ENCODE assay signal across 9 cellular contexts in genomic region chr17:47732399-47733046, GRCh38. TPM values are rescaled to one million over a fixed set of nuclear protein-coding genes. Genes with fewer than 3 reads are reported as not detected.
A peak's percentile ranks its signal among the peaks of the same experiment; 100 is the strongest.
DNase-seq lines count a peak whose midpoint lies in the region; ATAC-seq, FAIRE-seq and TF ChIP-seq lines count a peak whose summit lies in the region.
"Had no signal": no experiment of that assay in that cellular context is flagged by ENCODE, and none has a peak within 500 bp of the region (broad histone marks: within the 10 kb centered on the region; RNA-seq: fewer than 3 reads in every experiment).

No MANE protein-coding gene starts in this region.

- RAD21 ChIA-PET in GM12878 (lab: Charles Lee; ENCODE audit: unreplicated experiment), result interaction anchor here (0.6 to 10.4 kb wide), 10 partner anchors 9 to 503 kb away, joined by 3 to 136 read pairs (median 4); partner anchors contain the start of gene TBKBP1

- H3K27me3 Mint-ChIP-seq in CD14-positive monocyte (ENCODE audit: low read depth in 3 of 3), result peaks cover 55 to 70% (median 56%) of the 10 kb centered on the region in 3 donors
- peaks cover 93% of the 10 kb centered on the region for H3K27me3 Mint-ChIP-seq in nephron progenitor cell (ENCODE audit: low read depth, poor library complexity)

- no peak for TF ChIP-seq EP300 in GM12878 (IDR thresholded peaks at IDR 0.05; ENCODE audit: borderline replicate concordance in 1 of 2, control insufficient read depth in 1 of 2, low read depth in 2 of 2, low read length in 2 of 2)

- H2AFZ ChIP-seq in GM12878 (ENCODE audit: control insufficient read depth, low read depth, low read length), result peak overlapping the region; percentile 8; the same call in 1 of the 2 replicates

- peaks cover 2 to 7% of the 10 kb centered on the region in 2 donors for H3K36me3 Mint-ChIP-seq in CD14-positive monocyte
- no peaks in the 10 kb centered on the region for H3K36me3 Mint-ChIP-seq in nephron progenitor cell (ENCODE audit: low read depth)

- H3K4me1 Mint-ChIP-seq in CD14-positive monocyte, result peaks cover 12% of the 10 kb centered on the region
- peaks cover 26% of the 10 kb centered on the region for H3K4me1 Mint-ChIP-seq in nephron progenitor cell

- H3K4me1 ChIP-seq in HUES64 (ENCODE audit: insufficient read depth, low read length) (no peaks in the 10 kb centered on the region), GM12878 (ENCODE audit: control insufficient read depth, insufficient read depth, low read length) (peaks cover 27% of the 10 kb centered on the region)

- no peaks in the 10 kb centered on the region for H4K20me1 ChIP-seq in GM12878 (ENCODE audit: control insufficient read depth, insufficient read depth)

- POLR2A ChIA-PET in GM12878 (lab: Charles Lee), result interaction anchor here (0.6 to 3.3 kb wide), 6 partner anchors 9 to 379 kb away, joined by 3 to 23 read pairs (median 4); no protein-coding TSS in a partner anchor

- H3K36me3 ChIP-seq in HUES64 (ENCODE audit: insufficient read depth, low read length), result no peaks in the 10 kb centered on the region
- no peaks in the 10 kb centered on the region for H3K36me3 ChIP-seq in GM12878 (ENCODE audit: control insufficient read depth in 2 of 2, insufficient read depth in 2 of 2, low read length in 1 of 2)

- H3K27ac Mint-ChIP-seq in CD14-positive monocyte, result peak overlapping the region in 1 of 7 donors; percentile 31
- H3K27ac Mint-ChIP-seq in nephron progenitor cell, result no peak overlapping the region

- FAIRE-seq in GM12878 (lab: Jason Lieb, UNC), result no peak
- FAIRE-seq: bronchial epithelial cell had no signal

- no peak for TF ChIP-seq RAD21 in GM12878 (IDR thresholded peaks at IDR 0.05; ENCODE audit: insufficient read depth, low read depth, low read length)

- H3K9ac ChIP-seq in HUES64 (ENCODE audit: low read depth, low read length) (no peak overlapping the region), GM12878 (ENCODE audit: control insufficient read depth, insufficient read depth, low read length) (no peak overlapping the region)

- no peak for DNase-seq in CD14-positive monocyte (ENCODE audit: low spot score)
- DNase-seq in GM12878 (ENCODE audit: low read depth, low spot score), result no peak
- no peak for DNase-seq in nephron progenitor cell
- no peak for DNase-seq in COLO829 (ENCODE audit: low spot score)
- no peak for DNase-seq in NCI-H2171 (lab: John Stamatoyannopoulos, UW)

- BruUV-seq in GM12878 (replicated peaks; lab: Mats Ljungman, UMichigan), result no TSS peak

- no peak for TF ChIP-seq POLR2A in GM12878 (IDR thresholded peaks at IDR 0.05; ENCODE audit: low read depth, low read length)

- SMC1A ChIA-PET in GM12878 (lab: Charles Lee; ENCODE audit: uncharacterized antibody, unreplicated experiment), result interaction anchor here (0.8 to 7.0 kb wide), 10 partner anchors 9 to 69 kb away, joined by 3 to 56 read pairs (median 12); no protein-coding TSS in a partner anchor

- CTCF ChIA-PET in GM12878 (lab: Yijun Ruan, JAX), result interaction anchor here (0.6 to 17.1 kb wide), 14 partner anchors 9 to 447 kb away, joined by 3 to 242 read pairs (median 4); no protein-coding TSS in a partner anchor

- peak overlapping the region; percentile 45 to 86 for H3K4me3 Mint-ChIP-seq in CD14-positive monocyte
- H3K4me3 Mint-ChIP-seq in nephron progenitor cell, result peak overlapping the region; percentile 69

- intact Hi-C loops in CD14-positive monocyte (cut with micrococcal nuclease), result no loop called here
- intact Hi-C loops in GM12878 (cut with micrococcal nuclease; ENCODE audit: unreplicated experiment), result loop anchor here (2.0 to 10.0 kb wide), 2 partner anchors 18 to 78 kb away; no protein-coding TSS in a partner anchor

- H3K4me2 ChIP-seq in GM12878 (ENCODE audit: control insufficient read depth, insufficient read depth), result peak overlapping the region; percentile 60

- H3K9me3 Mint-ChIP-seq in CD14-positive monocyte, result peaks cover 0 to 14% (median 5%) of the 10 kb centered on the region in 7 donors
- H3K9me3 Mint-ChIP-seq in nephron progenitor cell, result no peaks in the 10 kb centered on the region

- ATAC-seq in GM12878, result no peak
- no peak for ATAC-seq in HG02981 (IDR thresholded peaks at IDR 0.05; ENCODE audit: unreplicated experiment)
- ATAC-seq in HG03045 (IDR thresholded peaks at IDR 0.05; ENCODE audit: unreplicated experiment), result no peak

- H3K4me3 ChIP-seq in HUES64 (ENCODE audit: low read length) (peak overlapping the region; percentile 49), GM12878 (0 out of 2 replicates have a peak overlapping the region, but pooled peaks have one; percentile 64)

- in situ Hi-C loops in GM12878 (cut with MboI), result no loop called here

- H3K27me3 ChIP-seq in HUES64 (ENCODE audit: insufficient read depth, low read length), result peaks cover 78% of the 10 kb centered on the region
- H3K27me3 ChIP-seq in GM12878 (replicated peaks in 1 of 2; ENCODE audit: control insufficient read depth in 2 of 2, insufficient read depth in 2 of 2, low read length in 1 of 2), result 0 out of 4 replicates have a peak, but pooled peaks cover 0 to 1% of the 10 kb centered on the region in 2 experiments

- H3K9me3 ChIP-seq in HUES64 (ENCODE audit: insufficient read depth, low read depth, low read length), result no peaks in the 10 kb centered on the region
- no peaks in the 10 kb centered on the region for H3K9me3 ChIP-seq in GM12878 (replicated peaks; ENCODE audit: control insufficient read depth, insufficient read depth, low read length)

- WGBS in HUES64, result 45% methylated on average over 12 of the region's 12 CpGs
- 40% methylated on average over 12 of the region's 12 CpGs for WGBS in GM12878 (ENCODE audit: insufficient coverage, insufficient replicate concordance, low lambda C conversion rate, missing lambda C conversion rate)

- H3K79me2 ChIP-seq in GM12878 (ENCODE audit: control insufficient read depth, insufficient read depth, low read length), result peaks cover 43% of the 10 kb centered on the region

- no peak overlapping the region for H3K27ac ChIP-seq in HUES64 (ENCODE audit: low read depth, low read length)
- no peak overlapping the region for H3K27ac ChIP-seq in GM12878 (ENCODE audit: control insufficient read depth, insufficient read depth)

- TF ChIP-seq CTCF in CD14-positive monocyte (IDR thresholded peaks at IDR 0.05) (no peak), GM12878 (IDR thresholded peaks at IDR 0.05 in 2 of 3, conservative IDR thresholded peaks at IDR 0.05 in 1 of 3; ENCODE audit: control insufficient read depth in 2 of 3, extremely low read depth in 1 of 3, insufficient read depth in 1 of 3, low read depth in 3 of 3, low read length in 3 of 3) (no peak), nephron progenitor cell (IDR thresholded peaks at IDR 0.05) (no peak)

TF ChIP-seq in GM12878, 131 proteins besides CTCF, POLR2A, EP300 and RAD21 (continues in another document):
- TF ChIP-seq SMARCA5 (IDR thresholded peaks at IDR 0.05), result peak; percentile 25; the same call in 1 of the 2 replicates

RNA-seq across cellular contexts. Expression of gene TBX21, which starts 0.5 kb away (rescaled TPM):
- polyA plus RNA-seq in CD14-positive monocyte (under 1 TPM; 0.13 to 0.16 TPM), GM12878 (2011; rRNA removed) (8.6 and 9.6 TPM in 2 replicates), GM12878 (2014; fragmentation: Illumina TruSeq; extraction: Trizol) (4.8 and 6.0 TPM in 2 replicates), GM12878 (2014; fragmentation: Nextera tagmentation; extraction: Ambion mirVana) (1 to 10 TPM in 1 of 2 experiments, under 1 TPM in 1; 0.63 to 1.8 TPM), GM12878 (2014; rRNA removed) (6.0 and 6.3 TPM in 2 replicates), GM12878 (2016; fragmentation: Nextera tagmentation; extraction: Ambion mirVana) (1 to 10 TPM; 1.6 to 1.7 TPM)
- not detected for polyA plus RNA-seq in HUES64 (2013, experiment 1 of 2)
- polyA plus RNA-seq in HUES64 (2013, experiment 2 of 2), result not detected
- total RNA-seq in GM12878 (2013; cell fraction: nucleolus; rRNA removed), result 7.7 and 9.6 TPM in 2 replicates
- total RNA-seq in GM12878 (2014; rRNA removed) (7.9 and 8.4 TPM in 2 replicates), GM12878 (2014; rRNA removed; fragmentation: Illumina TruSeq; extraction: Trizol) (3.2 and 4.1 TPM in 2 replicates), GM12878 (2021) (8.3 and 9.5 TPM in 2 replicates)
- polyA plus RNA-seq in GM12878 (2011; ENCODE audit: low read depth), result 2.3 TPM
- polyA plus RNA-seq in GM12878 (2011; cell fraction: cytosol; rRNA removed), result 11.3 and 12.2 TPM in 2 replicates
- polyA plus RNA-seq in GM12878 (2011; cell fraction: nucleus; rRNA removed), result 21.6 and 25.3 TPM in 2 replicates
- polyA plus RNA-seq in GM12878 (2012), result 4.7 and 7.3 TPM in 2 replicates
- 6.6 and 12.4 TPM in 2 replicates for polyA minus RNA-seq in GM12878 (2011; rRNA and poly(A)+ RNA removed)
- polyA minus RNA-seq in GM12878 (2011; cell fraction: cytosol; rRNA and poly(A)+ RNA removed), result 6.7 and 10.3 TPM in 2 replicates
- polyA minus RNA-seq in GM12878 (2011; cell fraction: nucleus; rRNA and poly(A)+ RNA removed), result 9.1 and 11.5 TPM in 2 replicates
- total RNA-seq: bronchial epithelial cell had no signal

RNA-seq across cellular contexts. Expression of gene TBKBP1, which starts 38.6 kb away (rescaled TPM):
- polyA plus RNA-seq in CD14-positive monocyte, result under 1 TPM; 0.22 to 0.45 TPM
- 11.0 TPM for polyA plus RNA-seq in HUES64 (2013, experiment 1 of 2)
- polyA plus RNA-seq in HUES64 (2013, experiment 2 of 2), result 12.3 TPM
- total RNA-seq in GM12878 (2013; cell fraction: nucleolus; rRNA removed), result 10.4 and 10.6 TPM in 2 replicates
- total RNA-seq in GM12878 (2014; rRNA removed), result 0.11 and 0.23 TPM in 2 replicates
- 0.18 and 0.85 TPM in 2 replicates for total RNA-seq in GM12878 (2014; rRNA removed; fragmentation: Illumina TruSeq; extraction: Trizol)
- 0.69 and 1.5 TPM in 2 replicates for total RNA-seq in GM12878 (2021)
- 0.79 TPM for polyA plus RNA-seq in GM12878 (2011; ENCODE audit: low read depth)
- 2.0 and 2.7 TPM in 2 replicates for polyA plus RNA-seq in GM12878 (2011; rRNA removed)
- 1.9 and 3.5 TPM in 2 replicates for polyA plus RNA-seq in GM12878 (2011; cell fraction: cytosol; rRNA removed)
- 18.8 and 22.1 TPM in 2 replicates for polyA plus RNA-seq in GM12878 (2011; cell fraction: nucleus; rRNA removed)
- polyA plus RNA-seq in GM12878 (2012), result 1.8 and 2.9 TPM in 2 replicates
- 0.38 TPM in 1 of 2 replicates, not detected in the other for polyA plus RNA-seq in GM12878 (2014; fragmentation: Illumina TruSeq; extraction: Trizol)
- polyA plus RNA-seq in GM12878 (2014; fragmentation: Nextera tagmentation; extraction: Ambion mirVana), result not detected
- 0.74 and 1.4 TPM in 2 replicates for polyA plus RNA-seq in GM12878 (2014; rRNA removed)
- under 1 TPM in 1 of 2 experiments, not detected in 1; 0.11 TPM for polyA plus RNA-seq in GM12878 (2016; fragmentation: Nextera tagmentation; extraction: Ambion mirVana)
- 1.4 and 1.8 TPM in 2 replicates for polyA minus RNA-seq in GM12878 (2011; rRNA and poly(A)+ RNA removed)
- polyA minus RNA-seq in GM12878 (2011; cell fraction: cytosol; rRNA and poly(A)+ RNA removed), result 0.94 and 1.1 TPM in 2 replicates
- polyA minus RNA-seq in GM12878 (2011; cell fraction: nucleus; rRNA and poly(A)+ RNA removed), result 1.8 and 2.7 TPM in 2 replicates
